Comparison of ENCODE assay signal across 8 cellular contexts in the genomic region with DNA sequence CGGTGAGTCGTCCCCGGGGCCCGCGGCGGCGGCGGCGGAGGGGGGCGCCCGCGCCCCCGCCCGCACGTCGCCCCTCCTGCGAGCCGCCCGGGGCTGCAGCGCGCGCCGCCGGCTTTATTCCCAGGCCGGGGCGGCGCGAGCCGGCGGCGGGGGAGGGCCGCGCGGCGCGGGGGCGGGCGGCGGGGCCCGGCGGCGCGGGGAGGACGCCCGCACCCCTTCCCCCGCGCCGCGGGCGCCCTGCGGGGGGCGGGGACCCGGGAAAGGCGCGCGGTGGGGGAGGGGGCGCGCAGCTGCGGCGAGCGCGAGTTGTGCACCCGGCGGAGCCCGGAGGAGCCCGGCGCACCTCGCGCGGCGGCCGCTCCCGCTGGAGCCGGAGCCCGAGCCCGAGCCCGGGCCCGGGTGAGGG. TPM values are rescaled to one million over a fixed set of nuclear protein-coding genes. Genes with fewer than 3 reads are reported as not detected.
DNase-seq lines count a peak whose midpoint lies in the region; ATAC-seq, FAIRE-seq and TF ChIP-seq lines count a peak whose summit lies in the region.

No MANE protein-coding gene starts in this region.

- no TSS peak for BruUV-seq in GM12878 (replicated peaks; lab: Mats Ljungman, UMichigan)

- SMC1A ChIA-PET in GM12878 (lab: Charles Lee; ENCODE audit: uncharacterized antibody, unreplicated experiment) = interaction anchor here (1.1 to 1.3 kb wide), 2 partner anchors 13 to 40 kb away, joined by 3 to 10 read pairs; no protein-coding TSS in a partner anchor

- DNase-seq in GM12878 (ENCODE audit: low read depth, low spot score) (no peak), left kidney (ENCODE audit: low read depth, low spot score) (peak; percentile 66), suprapubic skin (ENCODE audit: low spot score in 2 of 2) (no peak), NCI-H226 (no peak), inferior parietal cortex (ENCODE audit: extremely low spot score) (no peak)

- 1% methylated on average over 14 of the region's 78 CpGs for WGBS in GM12878 (ENCODE audit: insufficient coverage, insufficient replicate concordance, low lambda C conversion rate, missing lambda C conversion rate)
- WGBS in suprapubic skin = no CpG with 5 or more reads among the region's 78 CpGs

- POLR2A ChIA-PET in GM12878 (lab: Charles Lee) = interaction anchor here (0.5 to 2.1 kb wide), 15 partner anchors 9 to 420 kb away, joined by 3 to 20 read pairs (median 3); no protein-coding TSS in a partner anchor

- H2AFZ ChIP-seq in KMS-11 (ENCODE audit: low read depth) (no peak overlapping the region), GM12878 (ENCODE audit: control insufficient read depth, low read depth, low read length) (no peak overlapping the region)

- no peaks in the 10 kb centered on the region for H3K27me3 ChIP-seq in KMS-11 (ENCODE audit: insufficient read depth, low read depth)
- no peaks in the 10 kb centered on the region for H3K27me3 ChIP-seq in GM12878 (replicated peaks in 1 of 2; ENCODE audit: control insufficient read depth in 2 of 2, insufficient read depth in 2 of 2, low read length in 1 of 2)
- no peaks in the 10 kb centered on the region for H3K27me3 ChIP-seq in suprapubic skin

- RAD21 ChIA-PET in GM12878 (lab: Charles Lee; ENCODE audit: unreplicated experiment) = interaction anchor here (0.6 to 2.1 kb wide), 9 partner anchors 12 to 189 kb away, joined by 3 to 17 read pairs (median 3); a partner anchor contains a TSS

- no peak overlapping the region for H3K4me3 ChIP-seq in KMS-11 (IDR thresholded peaks at IDR 0.05; ENCODE audit: insufficient read depth, low read depth, low read length)
- H3K4me3 ChIP-seq in GM12878 = peak overlapping the region; percentile 93
- H3K4me3 ChIP-seq in suprapubic skin = peak overlapping the region; percentile 83

- in situ Hi-C loops in GM12878 (cut with MboI) = loop anchor here (25.0 kb wide), 1 partner anchor 375 kb away; no protein-coding TSS in a partner anchor

- FAIRE-seq in GM12878 (lab: Jason Lieb, UNC) = no peak

- H3K9me3 ChIP-seq in GM12878 (replicated peaks; ENCODE audit: control insufficient read depth, insufficient read depth, low read length) (no peaks in the 10 kb centered on the region), suprapubic skin (no peaks in the 10 kb centered on the region)

- H3K27ac ChIP-seq in C4-2B (peak overlapping the region; percentile 97), KMS-11 (peak overlapping the region; percentile 96), GM12878 (ENCODE audit: control insufficient read depth, insufficient read depth) (peak overlapping the region; percentile 94), suprapubic skin (peak overlapping the region; percentile 96)

- H4K20me1 ChIP-seq in KMS-11 (ENCODE audit: insufficient read depth) (no peaks in the 10 kb centered on the region), GM12878 (ENCODE audit: control insufficient read depth, insufficient read depth) (peaks cover 5% of the 10 kb centered on the region; the same call in 1 of the 2 replicates)

- ATAC-seq in GM19397 (IDR thresholded peaks at IDR 0.05; ENCODE audit: unreplicated experiment) = peak; percentile 24
- ATAC-seq in GM12878 = no peak

- H3K9ac ChIP-seq in KMS-11 = peak overlapping the region; percentile 100
- peak overlapping the region; percentile 99 for H3K9ac ChIP-seq in GM12878 (ENCODE audit: control insufficient read depth, insufficient read depth, low read length)

- intact Hi-C loops in GM12878 (cut with micrococcal nuclease; ENCODE audit: unreplicated experiment) = no loop called here

- TF ChIP-seq RAD21 in GM12878 (IDR thresholded peaks at IDR 0.05; ENCODE audit: insufficient read depth, low read depth, low read length) = no peak

- TF ChIP-seq POLR2A in GM12878 (IDR thresholded peaks at IDR 0.05; ENCODE audit: low read depth, low read length) (0 out of 2 replicates have a peak, but pooled peaks have one; percentile 2), suprapubic skin (IDR thresholded peaks at IDR 0.05) (no peak)

- H3K4me1 ChIP-seq in KMS-11 (ENCODE audit: low read depth, poor library complexity, severe bottlenecking) (peaks cover 19% of the 10 kb centered on the region), GM12878 (ENCODE audit: control insufficient read depth, insufficient read depth, low read length) (peaks cover 21% of the 10 kb centered on the region), suprapubic skin (peaks cover 38% of the 10 kb centered on the region)

- H3K4me2 ChIP-seq in KMS-11 (no peak overlapping the region), GM12878 (ENCODE audit: control insufficient read depth, insufficient read depth) (no peak overlapping the region)

- TF ChIP-seq EP300 in GM12878 (IDR thresholded peaks at IDR 0.05; ENCODE audit: borderline replicate concordance in 1 of 2, control insufficient read depth in 1 of 2, low read depth in 2 of 2, low read length in 2 of 2) (no peak), suprapubic skin (IDR thresholded peaks at IDR 0.05) (no peak)

- TF ChIP-seq CTCF in C4-2B (conservative IDR thresholded peaks at IDR 0.05) (no peak), KMS-11 (conservative IDR thresholded peaks at IDR 0.05; ENCODE audit: low read depth, low read length) (no peak), GM12878 (IDR thresholded peaks at IDR 0.05 in 2 of 3, conservative IDR thresholded peaks at IDR 0.05 in 1 of 3; ENCODE audit: control insufficient read depth in 2 of 3, extremely low read depth in 1 of 3, insufficient read depth in 1 of 3, low read depth in 3 of 3, low read length in 3 of 3) (no peak), suprapubic skin (IDR thresholded peaks at IDR 0.05) (no peak)

- H3K36me3 ChIP-seq in KMS-11 (ENCODE audit: insufficient read depth) (no peaks in the 10 kb centered on the region; the same call in 1 of the 2 replicates), GM12878 (ENCODE audit: control insufficient read depth in 2 of 2, insufficient read depth in 2 of 2, low read length in 1 of 2) (peaks cover 14 to 19% of the 10 kb centered on the region in 2 experiments; a peak in 3 of 4 replicates), suprapubic skin (peaks cover 20% of the 10 kb centered on the region)

- H3K79me2 ChIP-seq in KMS-11 (ENCODE audit: insufficient read depth, low read depth) (peaks cover 46% of the 10 kb centered on the region), GM12878 (ENCODE audit: control insufficient read depth, insufficient read depth, low read length) (peaks cover 49% of the 10 kb centered on the region)

- CTCF ChIA-PET in GM12878 (lab: Yijun Ruan, JAX) = interaction anchor here (0.8 to 1.5 kb wide), 6 partner anchors 10 to 159 kb away, joined by 3 to 7 read pairs (median 4); a partner anchor contains a TSS

TF ChIP-seq in GM12878, 131 proteins besides CTCF, POLR2A, EP300 and RAD21:
- peak in 1 of 2 experiments; percentile 42; a peak in 1 of 3 replicates for TF ChIP-seq EGR1 (IDR thresholded peaks at IDR 0.05; ENCODE audit: borderline replicate concordance in 1 of 2, low read depth in 2 of 2, low read length in 2 of 2)
- TF ChIP-seq ZNF274 (IDR thresholded peaks at IDR 0.05; ENCODE audit: insufficient read depth, insufficient read length) = no peak

RNA-seq across cellular contexts. Expression of a gene that starts 0.6 kb away (rescaled TPM):
- total RNA-seq in GM12878 (2013; cell fraction: nucleolus; rRNA removed) = 34.9 and 35.0 TPM in 2 replicates
- total RNA-seq in GM12878 (2014; rRNA removed) (417 and 479 TPM in 2 replicates), GM12878 (2014; rRNA removed; fragmentation: Illumina TruSeq; extraction: Trizol) (220 and 264 TPM in 2 replicates), GM12878 (2021) (867 and 885 TPM in 2 replicates), suprapubic skin (100 to 1,000 TPM in 3 of 4 donors, 10 to 100 TPM in 1; 93.3 to 127 (median 111) TPM)
- 85.7 TPM for polyA plus RNA-seq in GM12878 (2011; ENCODE audit: low read depth)
- polyA plus RNA-seq in GM12878 (2011; rRNA removed) (39.7 and 110 TPM in 2 replicates), GM12878 (2014; fragmentation: Illumina TruSeq; extraction: Trizol) (176 and 537 TPM in 2 replicates), GM12878 (2014; fragmentation: Nextera tagmentation; extraction: Ambion mirVana) (10 to 100 TPM; 13.4 to 38.0 TPM), GM12878 (2014; rRNA removed) (555 and 628 TPM in 2 replicates), GM12878 (2016; fragmentation: Nextera tagmentation; extraction: Ambion mirVana) (100 to 1,000 TPM; 692 to 739 TPM)
- 154 and 186 TPM in 2 replicates for polyA plus RNA-seq in GM12878 (2011; cell fraction: cytosol; rRNA removed)
- 132 and 185 TPM in 2 replicates for polyA plus RNA-seq in GM12878 (2011; cell fraction: nucleus; rRNA removed)
- 247 and 313 TPM in 2 replicates for polyA plus RNA-seq in GM12878 (2012)
- polyA minus RNA-seq in GM12878 (2011; rRNA and poly(A)+ RNA removed) = 32.6 and 67.6 TPM in 2 replicates
- polyA minus RNA-seq in GM12878 (2011; cell fraction: cytosol; rRNA and poly(A)+ RNA removed) = 96.9 and 109 TPM in 2 replicates
- polyA minus RNA-seq in GM12878 (2011; cell fraction: nucleus; rRNA and poly(A)+ RNA removed) = 20.3 and 35.7 TPM in 2 replicates

RNA-seq across cellular contexts. Expression of a gene that starts 11.5 kb away (rescaled TPM):
- 7.9 and 8.8 TPM in 2 replicates for total RNA-seq in GM12878 (2013; cell fraction: nucleolus; rRNA removed)
- total RNA-seq in GM12878 (2014; rRNA removed) = 26.9 and 27.7 TPM in 2 replicates
- 6.8 and 9.0 TPM in 2 replicates for total RNA-seq in GM12878 (2014; rRNA removed; fragmentation: Illumina TruSeq; extraction: Trizol)
- total RNA-seq in GM12878 (2021) = 17.6 and 19.9 TPM in 2 replicates
- polyA plus RNA-seq in GM12878 (2011; ENCODE audit: low read depth) = 10.5 TPM
- polyA plus RNA-seq in GM12878 (2011; rRNA removed) = 5.9 and 12.5 TPM in 2 replicates
- polyA plus RNA-seq in GM12878 (2011; cell fraction: cytosol; rRNA removed) = 22.8 and 29.5 TPM in 2 replicates
- polyA plus RNA-seq in GM12878 (2011; cell fraction: nucleus; rRNA removed) = 19.6 and 24.9 TPM in 2 replicates
- polyA plus RNA-seq in GM12878 (2012) = 18.4 and 20.4 TPM in 2 replicates
- polyA plus RNA-seq in GM12878 (2014; fragmentation: Illumina TruSeq; extraction: Trizol) = 0.65 and 8.7 TPM in 2 replicates
- polyA plus RNA-seq in GM12878 (2014; fragmentation: Nextera tagmentation; extraction: Ambion mirVana) = 1 to 10 TPM; 7.1 to 8.4 TPM
- polyA plus RNA-seq in GM12878 (2014; rRNA removed) = 25.3 and 26.9 TPM in 2 replicates
- polyA plus RNA-seq in GM12878 (2016; fragmentation: Nextera tagmentation; extraction: Ambion mirVana) = 10 to 100 TPM; 27.2 to 30.0 TPM
- polyA minus RNA-seq in GM12878 (2011; rRNA and poly(A)+ RNA removed) = 7.7 and 15.6 TPM in 2 replicates
- polyA minus RNA-seq in GM12878 (2011; cell fraction: cytosol; rRNA and poly(A)+ RNA removed) = 5.9 and 6.4 TPM in 2 replicates
- polyA minus RNA-seq in GM12878 (2011; cell fraction: nucleus; rRNA and poly(A)+ RNA removed) = 17.4 and 25.5 TPM in 2 replicates
- total RNA-seq in suprapubic skin = 10 to 100 TPM; 45.2 to 58.8 (median 51.2) TPM
